Comparison of ENCODE assay signal across 8 cellular contexts in the genomic region with DNA sequence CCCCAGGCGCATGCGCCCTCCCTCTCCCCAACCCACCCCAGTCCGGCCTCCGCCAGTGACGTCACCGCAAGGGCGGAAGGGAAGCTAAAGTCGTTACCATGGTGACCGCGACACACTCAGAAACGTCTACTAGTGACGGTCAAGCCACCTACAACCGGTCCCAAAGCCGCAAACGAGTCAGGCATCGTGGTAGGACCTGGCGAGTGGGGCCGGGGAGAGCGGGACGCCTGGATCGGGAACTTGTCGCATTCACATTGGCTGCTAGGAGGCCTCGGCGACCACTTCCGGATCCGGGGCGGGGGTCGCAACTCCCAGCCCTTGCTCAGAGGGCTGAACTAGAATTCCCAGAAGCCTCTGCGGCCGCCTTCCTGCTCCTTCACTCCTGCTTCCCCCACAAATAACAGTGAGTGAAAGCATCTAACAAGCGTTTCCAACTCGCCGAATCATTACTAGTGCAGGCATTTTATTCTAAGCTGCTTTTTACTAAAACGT. TPM values are rescaled to one million over a fixed set of nuclear protein-coding genes. Genes with fewer than 3 reads are reported as not detected.
DNase-seq lines count a peak whose midpoint lies in the region; ATAC-seq and TF ChIP-seq lines count a peak whose summit lies in the region.

A gene with protein sequence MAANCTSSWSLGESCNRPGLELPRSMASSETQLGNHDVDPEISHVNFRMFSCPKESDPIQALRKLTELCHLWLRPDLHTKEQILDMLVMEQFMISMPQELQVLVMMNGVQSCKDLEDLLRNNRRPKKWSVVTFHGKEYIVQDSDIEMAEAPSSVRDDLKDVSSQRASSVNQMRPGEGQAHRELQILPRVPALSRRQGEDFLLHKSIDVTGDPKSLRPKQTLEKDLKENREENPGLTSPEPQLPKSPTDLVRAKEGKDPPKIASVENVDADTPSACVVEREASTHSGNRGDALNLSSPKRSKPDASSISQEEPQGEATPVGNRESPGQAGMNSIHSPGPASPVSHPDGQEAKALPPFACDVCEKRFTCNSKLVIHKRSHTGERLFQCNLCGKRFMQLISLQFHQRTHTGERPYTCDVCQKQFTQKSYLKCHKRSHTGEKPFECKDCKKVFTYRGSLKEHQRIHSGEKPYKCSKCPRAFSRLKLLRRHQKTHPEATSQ (minus strand): TSS at position 256 of the 492 bp plus-strand sequence. CDS start 89,793 bp downstream, outside the sequence.

- no peak for TF ChIP-seq CTCF in epithelial cell of esophagus (IDR thresholded peaks at IDR 0.05; ENCODE audit: insufficient read depth, low read depth, low read length, missing control alignments)

- DNase-seq in DMS153 treated with DMSO at 0.1 percent for 48 hours (lab: John Stamatoyannopoulos, UW; ENCODE audit: unreplicated experiment) = peak; percentile 90
- peak; percentile 93 for DNase-seq in OCI-M2 (lab: John Stamatoyannopoulos, UW; ENCODE audit: unreplicated experiment)
- peak; percentile 99 for DNase-seq in activated T-cell treated with anti-CD3 and anti-CD28 coated beads for 4 hours
- peak; percentile 94 for DNase-seq in epithelial cell of esophagus (ENCODE audit: low read depth)
- DNase-seq in stimulated activated CD8-positive, alpha-beta memory T cell treated with anti-CD3 and anti-CD28 coated beads, Interleukin-2, amount 100 ng/mL, for 48 hours (ENCODE audit: low read depth in 2 of 2) = peak; percentile 96

- no peak for TF ChIP-seq RAD21 in Ishikawa (IDR thresholded peaks at IDR 0.05; ENCODE audit: low read depth)

- H3K4me1 ChIP-seq in mononuclear cell (ENCODE audit: insufficient read depth, low read length) = peaks cover 32% of the 10 kb centered on the region

- H3K27me3 ChIP-seq in mononuclear cell (ENCODE audit: insufficient read depth, low read length) = no peaks in the 10 kb centered on the region

- ATAC-seq in GM21619 (IDR thresholded peaks at IDR 0.05; ENCODE audit: unreplicated experiment) = peak; percentile 73

- H3K4me3 ChIP-seq in epithelial cell of esophagus (ENCODE audit: low read length) (peak within 1 kb of the TSS; percentile 83), mononuclear cell (ENCODE audit: low read length) (peak within 1 kb of the TSS; percentile 71)

- TF ChIP-seq EP300 in Ishikawa (IDR thresholded peaks at IDR 0.05; ENCODE audit: borderline replicate concordance) = no peak

- H3K9me3 ChIP-seq in mononuclear cell (ENCODE audit: low read depth, low read length) = no peaks in the 10 kb centered on the region

TF ChIP-seq in Ishikawa, 13 proteins besides CTCF, POLR2A, EP300 and RAD21:
- no peak for TF ChIP-seq NFIC (IDR thresholded peaks at IDR 0.05)
- 0 out of 2 replicates have a peak, but pooled peaks have one; percentile 34 for TF ChIP-seq YY1 (IDR thresholded peaks at IDR 0.05; ENCODE audit: low read depth)
- TF ChIP-seq TAF1 (IDR thresholded peaks at IDR 0.05; ENCODE audit: low read depth) = no peak
- TF ChIP-seq CREB1 (IDR thresholded peaks at IDR 0.05; ENCODE audit: low read depth) = peak; percentile 74
- TF ChIP-seq FOXM1 (IDR thresholded peaks at IDR 0.05; ENCODE audit: borderline replicate concordance, low read depth) = no peak
- TF ChIP-seq, protein P1, sequence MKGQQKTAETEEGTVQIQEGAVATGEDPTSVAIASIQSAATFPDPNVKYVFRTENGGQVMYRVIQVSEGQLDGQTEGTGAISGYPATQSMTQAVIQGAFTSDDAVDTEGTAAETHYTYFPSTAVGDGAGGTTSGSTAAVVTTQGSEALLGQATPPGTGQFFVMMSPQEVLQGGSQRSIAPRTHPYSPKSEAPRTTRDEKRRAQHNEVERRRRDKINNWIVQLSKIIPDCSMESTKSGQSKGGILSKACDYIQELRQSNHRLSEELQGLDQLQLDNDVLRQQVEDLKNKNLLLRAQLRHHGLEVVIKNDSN (IDR thresholded peaks at IDR 0.05) = 0 out of 2 replicates have a peak, but pooled peaks have one; percentile 3
- TF ChIP-seq ZBTB7A (IDR thresholded peaks at IDR 0.05; ENCODE audit: low read depth) = no peak
- TF ChIP-seq TCF12 (IDR thresholded peaks at IDR 0.05; ENCODE audit: low read depth) = peak; percentile 31; the same call in 1 of the 2 replicates
- no peak for TF ChIP-seq EGR1 (IDR thresholded peaks at IDR 0.05)
- no peak for TF ChIP-seq CEBPB (IDR thresholded peaks at IDR 0.05)
- TF ChIP-seq, protein P2, sequence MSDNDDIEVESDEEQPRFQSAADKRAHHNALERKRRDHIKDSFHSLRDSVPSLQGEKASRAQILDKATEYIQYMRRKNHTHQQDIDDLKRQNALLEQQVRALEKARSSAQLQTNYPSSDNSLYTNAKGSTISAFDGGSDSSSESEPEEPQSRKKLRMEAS (IDR thresholded peaks at IDR 0.05) = 0 out of 2 replicates have a peak, but pooled peaks have one; percentile 43
TF ChIP-seq in Ishikawa: peak in this region for 5.

RNA-seq across cellular contexts. Expression of the gene that starts here (rescaled TPM):
- total RNA-seq in mononuclear cell = 4.5 TPM

Comparison
In these comparisons a context has a peak if more than half of its experiments do, and no peak if none do; other contexts are left out.
1. Peak in every context shown above with its lines: DNase-seq, ATAC-seq and H3K4me3 ChIP-seq.